10 cellular contexts compared by ENCODE assay signal in the genomic region with DNA sequence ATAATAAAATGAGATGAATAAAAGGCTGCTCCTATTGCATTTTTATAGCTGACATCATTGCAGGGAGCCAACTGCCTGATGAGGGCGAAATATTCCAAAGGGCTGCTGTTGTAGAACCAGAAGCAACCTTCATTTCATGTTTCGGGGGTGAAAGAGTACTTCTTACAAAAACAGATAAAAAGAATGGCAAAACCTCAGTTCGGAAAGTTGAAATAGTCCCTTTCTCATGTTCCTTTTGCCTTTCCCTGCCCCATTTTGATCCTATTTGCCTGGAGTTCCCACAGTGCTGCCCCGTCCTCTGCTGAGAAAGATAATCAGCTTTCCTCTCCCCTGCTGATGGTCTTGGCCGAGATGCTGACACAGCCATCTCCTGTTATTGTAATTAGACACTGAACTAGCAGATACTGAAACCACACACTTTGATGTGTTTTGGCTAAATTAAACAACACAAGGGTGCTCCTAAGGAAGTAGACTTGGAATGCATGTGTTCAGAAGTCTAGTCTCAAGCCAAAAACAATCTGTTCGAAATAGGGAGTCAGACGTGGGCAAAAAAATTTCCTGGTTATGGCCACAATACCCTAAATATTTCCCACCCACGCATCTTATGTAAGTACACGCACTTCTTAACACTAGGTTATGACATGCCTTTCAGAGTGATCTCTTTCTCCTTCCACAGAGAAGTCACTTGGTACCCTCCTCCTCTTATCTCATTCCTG.
A peak's percentile ranks its signal among the peaks of the same experiment; 100 is the strongest.
DNase-seq lines count a peak whose midpoint lies in the region; ATAC-seq, FAIRE-seq and TF ChIP-seq lines count a peak whose summit lies in the region.
"Had no signal": no experiment of that assay in that cellular context is flagged by ENCODE, and none has a peak within 500 bp of the region (broad histone marks: within the 10 kb centered on the region; RNA-seq: fewer than 3 reads in every experiment).

No MANE protein-coding gene starts in this region.

- no peak overlapping the region for H3K9ac ChIP-seq in kidney (ENCODE audit: low read length in 2 of 2)

- FAIRE-seq in kidney (lab: Jason Lieb, UNC), result no peak

- intact Hi-C loops in heart right ventricle (cut with DNase I), result loop anchor here in 7 of 10 donors (2.0 to 10.0 kb wide), 4 partner anchors 117 to 250 kb away; a partner anchor contains a TSS
- intact Hi-C loops in left colon (cut with DNase I, micrococcal nuclease), result no loop called here
- intact Hi-C loops in kidney (cut with DNase I), result no loop called here

- no peak overlapping the region for H3K4me3 ChIP-seq in WERI-Rb-1 (ENCODE audit: low read depth, low read length)
- peak overlapping the region in 9 of 10 donors; percentile 3 to 45 (median 38) for H3K4me3 ChIP-seq in heart right ventricle
- H3K4me3 ChIP-seq in kidney (ENCODE audit: low read length in 2 of 2), result no peak overlapping the region

- TF ChIP-seq CTCF in WERI-Rb-1 (IDR thresholded peaks at IDR 0.05; ENCODE audit: low read depth, low read length) (no peak), heart right ventricle (IDR thresholded peaks at IDR 0.05) (peak in 4 of 9 donors; percentile 6 to 60 (median 36)), kidney (IDR thresholded peaks at IDR 0.05; ENCODE audit: borderline replicate concordance, extremely low read depth, insufficient read depth) (no peak)

- H3K4me1 ChIP-seq in heart right ventricle (peaks cover 0 to 27% (median 14%) of the 10 kb centered on the region in 9 donors), kidney (ENCODE audit: control insufficient read depth in 1 of 2, insufficient read depth in 1 of 2, low read depth in 1 of 2, low read length in 2 of 2) (peaks cover 0 to 5% of the 10 kb centered on the region in 2 donors)

- WGBS in heart right ventricle, 2 donors, result 38 to 51% methylated on average over 9 of the region's 9 CpGs

- H3K36me3 ChIP-seq in WERI-Rb-1 (no peaks in the 10 kb centered on the region), heart right ventricle (no peaks in the 10 kb centered on the region), kidney (ENCODE audit: control insufficient read depth in 1 of 2, insufficient read depth in 2 of 2, low read length in 2 of 2) (no peaks in the 10 kb centered on the region)

- H3K27ac ChIP-seq in WERI-Rb-1 (no peak overlapping the region; the same call in 1 of the 2 replicates), heart right ventricle (peak overlapping the region in 9 of 10 donors; percentile 46 to 89 (median 67)), kidney (ENCODE audit: low read depth in 2 of 2, low read length in 2 of 2) (peak overlapping the region in 1 of 2 donors; percentile 14)
- H3K27ac ChIP-seq: epithelial cell of prostate had no signal

- DNase-seq in HT1080 (ENCODE audit: low read depth) (peak; percentile 64), WERI-Rb-1 (peak; percentile 52), heart right ventricle (peak in 1 of 2 donors; percentile 40), smooth muscle cell of the brain vasculature (ENCODE audit: low read depth, low spot score) (peak; percentile 92), left colon (no peak), NCI-H1048 (lab: John Stamatoyannopoulos, UW) (no peak), kidney (no peak)
- DNase-seq: NCI-H524 treated with DMSO at 0.1 percent for 48 hours had no signal

- H3K27me3 ChIP-seq in WERI-Rb-1 (ENCODE audit: insufficient read depth, low read depth, severe bottlenecking), result no peaks in the 10 kb centered on the region
- H3K27me3 ChIP-seq in heart right ventricle, result no peaks in the 10 kb centered on the region

- ATAC-seq in heart right ventricle (peak; percentile 63 to 94 (median 84)), left colon (no peak), HG03095 (IDR thresholded peaks at IDR 0.05; ENCODE audit: unreplicated experiment) (no peak)

- H3K9me3 ChIP-seq in WERI-Rb-1 (ENCODE audit: severe bottlenecking), result no peaks in the 10 kb centered on the region
- no peaks in the 10 kb centered on the region for H3K9me3 ChIP-seq in heart right ventricle
- H3K9me3 ChIP-seq in kidney (ENCODE audit: control insufficient read depth in 1 of 2, low read length in 2 of 2), result no peaks in the 10 kb centered on the region

Comparison
In these comparisons a context has a peak if more than half of its experiments do, and no peak if none do; other contexts are left out.
1. DNase-seq: peak in HT1080 (single experiment), WERI-Rb-1 (single experiment) and smooth muscle cell of the brain vasculature (single experiment); none in left colon (0 of 2), NCI-H1048 (single experiment) and kidney (single experiment).
2. H3K4me3 ChIP-seq: peak in heart right ventricle (9 of 10); none in WERI-Rb-1 (single experiment) and kidney (0 of 2).
3. ATAC-seq: peak in heart right ventricle (8 of 8); none in left colon (single experiment) and HG03095 (single experiment).
4. intact Hi-C loops: an anchor here in heart right ventricle (2.0 to 10.0 kb wide); none called in left colon and kidney.